In the genomic region with DNA sequence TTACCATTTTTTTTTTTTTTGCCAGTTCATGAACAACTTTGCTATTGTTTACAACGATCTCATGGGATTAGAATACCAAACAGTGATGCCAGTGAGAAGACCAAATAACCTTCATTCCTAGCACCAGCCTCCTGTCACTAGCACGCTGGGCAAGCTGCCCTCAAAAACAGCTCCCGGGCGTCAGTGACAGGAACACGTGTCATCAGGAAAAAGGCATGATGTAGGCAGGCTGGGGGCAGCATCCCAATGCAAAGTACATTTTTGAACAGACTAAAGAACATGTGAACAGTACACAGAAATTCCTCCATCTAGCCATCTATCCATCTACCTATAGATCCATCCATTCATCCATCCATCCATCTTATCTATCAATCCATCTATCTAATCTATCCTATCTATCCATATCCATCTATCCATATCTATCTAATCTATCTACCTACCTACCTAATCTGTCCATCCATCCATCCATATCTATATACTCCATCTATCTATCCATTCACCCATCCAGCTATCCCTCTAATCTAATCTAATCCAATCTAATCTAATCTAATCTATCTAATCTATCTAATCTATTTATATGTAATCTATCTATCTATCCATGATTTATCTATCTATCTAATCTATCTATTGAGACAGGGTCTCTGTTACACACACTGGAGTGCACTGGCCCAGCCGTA, we compare ENCODE assay signal across 1 cellular context.
TF ChIP-seq lines count a peak whose summit lies in the region.

No MANE protein-coding gene starts in this region.

TF ChIP-seq in HepG2, 621 proteins besides CTCF, POLR2A, EP300 and RAD21 (continued from another document):
- TF ChIP-seq, protein P1, sequence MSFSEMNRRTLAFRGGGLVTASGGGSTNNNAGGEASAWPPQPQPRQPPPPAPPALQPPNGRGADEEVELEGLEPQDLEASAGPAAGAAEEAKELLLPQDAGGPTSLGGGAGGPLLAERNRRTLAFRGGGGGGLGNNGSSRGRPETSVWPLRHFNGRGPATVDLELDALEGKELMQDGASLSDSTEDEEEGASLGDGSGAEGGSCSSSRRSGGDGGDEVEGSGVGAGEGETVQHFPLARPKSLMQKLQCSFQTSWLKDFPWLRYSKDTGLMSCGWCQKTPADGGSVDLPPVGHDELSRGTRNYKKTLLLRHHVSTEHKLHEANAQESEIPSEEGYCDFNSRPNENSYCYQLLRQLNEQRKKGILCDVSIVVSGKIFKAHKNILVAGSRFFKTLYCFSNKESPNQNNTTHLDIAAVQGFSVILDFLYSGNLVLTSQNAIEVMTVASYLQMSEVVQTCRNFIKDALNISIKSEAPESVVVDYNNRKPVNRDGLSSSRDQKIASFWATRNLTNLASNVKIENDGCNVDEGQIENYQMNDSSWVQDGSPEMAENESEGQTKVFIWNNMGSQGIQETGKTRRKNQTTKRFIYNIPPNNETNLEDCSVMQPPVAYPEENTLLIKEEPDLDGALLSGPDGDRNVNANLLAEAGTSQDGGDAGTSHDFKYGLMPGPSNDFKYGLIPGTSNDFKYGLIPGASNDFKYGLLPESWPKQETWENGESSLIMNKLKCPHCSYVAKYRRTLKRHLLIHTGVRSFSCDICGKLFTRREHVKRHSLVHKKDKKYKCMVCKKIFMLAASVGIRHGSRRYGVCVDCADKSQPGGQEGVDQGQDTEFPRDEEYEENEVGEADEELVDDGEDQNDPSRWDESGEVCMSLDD (CRISPR knock-in tag; IDR thresholded peaks at IDR 0.05; ENCODE audit: borderline replicate concordance), result no peak
- TF ChIP-seq PAWR (CRISPR knock-in tag; IDR thresholded peaks at IDR 0.05; ENCODE audit: borderline replicate concordance), result no peak
